In the genomic region with DNA sequence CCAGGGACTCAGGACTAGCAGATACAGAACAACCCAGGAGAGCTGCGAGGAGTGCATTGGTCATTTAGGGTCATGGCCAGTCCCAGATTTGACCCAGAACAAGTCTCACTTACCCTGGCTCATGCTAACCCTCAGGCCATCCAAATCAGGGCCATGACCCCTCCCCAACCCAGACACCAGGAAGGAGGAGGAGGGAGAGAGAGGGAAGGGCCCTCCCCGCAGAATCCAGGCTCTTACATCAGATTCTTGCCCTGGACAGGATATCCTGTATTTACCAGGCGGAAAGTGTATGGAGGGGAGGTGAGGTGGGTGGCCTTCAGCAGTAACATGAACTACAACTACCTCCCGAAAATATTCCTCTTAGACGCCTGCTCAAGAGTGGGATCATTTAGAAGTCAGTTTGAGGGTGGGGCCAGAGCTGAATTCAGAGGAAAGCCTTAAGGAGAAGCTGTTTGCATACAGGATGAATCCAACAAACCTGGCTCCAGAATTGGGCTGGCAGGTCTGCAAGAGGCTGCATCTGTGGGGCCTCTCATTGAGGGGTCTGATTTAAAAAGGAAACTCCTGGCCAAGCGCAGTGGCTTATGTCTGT, we compare ENCODE assay signal across 1 cellular context.
TF ChIP-seq lines count a peak whose summit lies in the region.

No MANE protein-coding gene starts in this region.

TF ChIP-seq in HCT116, 20 proteins besides CTCF, POLR2A, EP300 and RAD21 (continued from another document):
- TF ChIP-seq POLR2AphosphoS5 (IDR thresholded peaks at IDR 0.05; ENCODE audit: low read depth, low read length) (no peak), SIN3A (IDR thresholded peaks at IDR 0.05; ENCODE audit: low read depth) (no peak), EZH2 (IDR thresholded peaks at IDR 0.05) (no peak), ELF1 (IDR thresholded peaks at IDR 0.05; ENCODE audit: borderline replicate concordance, low read depth) (no peak), JUND (IDR thresholded peaks at IDR 0.05) (no peak), CBX3 (IDR thresholded peaks at IDR 0.05; ENCODE audit: low read depth) (no peak), FOSL1 (IDR thresholded peaks at IDR 0.05; ENCODE audit: low read depth) (no peak), SRF (IDR thresholded peaks at IDR 0.05; ENCODE audit: low read depth) (no peak), EZH2phosphoT487 (IDR thresholded peaks at IDR 0.05; ENCODE audit: borderline replicate concordance) (no peak)
- TF ChIP-seq, protein P1, sequence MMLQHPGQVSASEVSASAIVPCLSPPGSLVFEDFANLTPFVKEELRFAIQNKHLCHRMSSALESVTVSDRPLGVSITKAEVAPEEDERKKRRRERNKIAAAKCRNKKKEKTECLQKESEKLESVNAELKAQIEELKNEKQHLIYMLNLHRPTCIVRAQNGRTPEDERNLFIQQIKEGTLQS (IDR thresholded peaks at IDR 0.05): no peak
- TF ChIP-seq, protein P2, sequence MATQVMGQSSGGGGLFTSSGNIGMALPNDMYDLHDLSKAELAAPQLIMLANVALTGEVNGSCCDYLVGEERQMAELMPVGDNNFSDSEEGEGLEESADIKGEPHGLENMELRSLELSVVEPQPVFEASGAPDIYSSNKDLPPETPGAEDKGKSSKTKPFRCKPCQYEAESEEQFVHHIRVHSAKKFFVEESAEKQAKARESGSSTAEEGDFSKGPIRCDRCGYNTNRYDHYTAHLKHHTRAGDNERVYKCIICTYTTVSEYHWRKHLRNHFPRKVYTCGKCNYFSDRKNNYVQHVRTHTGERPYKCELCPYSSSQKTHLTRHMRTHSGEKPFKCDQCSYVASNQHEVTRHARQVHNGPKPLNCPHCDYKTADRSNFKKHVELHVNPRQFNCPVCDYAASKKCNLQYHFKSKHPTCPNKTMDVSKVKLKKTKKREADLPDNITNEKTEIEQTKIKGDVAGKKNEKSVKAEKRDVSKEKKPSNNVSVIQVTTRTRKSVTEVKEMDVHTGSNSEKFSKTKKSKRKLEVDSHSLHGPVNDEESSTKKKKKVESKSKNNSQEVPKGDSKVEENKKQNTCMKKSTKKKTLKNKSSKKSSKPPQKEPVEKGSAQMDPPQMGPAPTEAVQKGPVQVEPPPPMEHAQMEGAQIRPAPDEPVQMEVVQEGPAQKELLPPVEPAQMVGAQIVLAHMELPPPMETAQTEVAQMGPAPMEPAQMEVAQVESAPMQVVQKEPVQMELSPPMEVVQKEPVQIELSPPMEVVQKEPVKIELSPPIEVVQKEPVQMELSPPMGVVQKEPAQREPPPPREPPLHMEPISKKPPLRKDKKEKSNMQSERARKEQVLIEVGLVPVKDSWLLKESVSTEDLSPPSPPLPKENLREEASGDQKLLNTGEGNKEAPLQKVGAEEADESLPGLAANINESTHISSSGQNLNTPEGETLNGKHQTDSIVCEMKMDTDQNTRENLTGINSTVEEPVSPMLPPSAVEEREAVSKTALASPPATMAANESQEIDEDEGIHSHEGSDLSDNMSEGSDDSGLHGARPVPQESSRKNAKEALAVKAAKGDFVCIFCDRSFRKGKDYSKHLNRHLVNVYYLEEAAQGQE (IDR thresholded peaks at IDR 0.05; ENCODE audit: low read depth): no peak
- TF ChIP-seq, protein P3, sequence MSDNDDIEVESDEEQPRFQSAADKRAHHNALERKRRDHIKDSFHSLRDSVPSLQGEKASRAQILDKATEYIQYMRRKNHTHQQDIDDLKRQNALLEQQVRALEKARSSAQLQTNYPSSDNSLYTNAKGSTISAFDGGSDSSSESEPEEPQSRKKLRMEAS (IDR thresholded peaks at IDR 0.05): no peak
TF ChIP-seq in HCT116: peak in this region for 0.
